ENCODE assay signal across 36 cellular contexts in genomic region chr11:16266021-16266420, GRCh38.
DNase-seq lines count a peak whose midpoint lies in the region; ATAC-seq, FAIRE-seq and TF ChIP-seq lines count a peak whose summit lies in the region.
"Had no signal": no experiment of that assay in that cellular context is flagged by ENCODE, and none has a peak within 500 bp of the region (broad histone marks: within the 10 kb centered on the region; RNA-seq: fewer than 3 reads in every experiment).

No MANE protein-coding gene starts in this region.

- H3K27me3 Mint-ChIP-seq in glutamatergic neuron (ENCODE audit: unreplicated experiment), result no peaks in the 10 kb centered on the region
- H3K27me3 Mint-ChIP-seq: B cell; CD4-positive, alpha-beta memory T cell; CD4-positive, alpha-beta T cell; CD4-positive, CD25-positive, alpha-beta regulatory T cell; CD8-positive, alpha-beta memory T cell had no signal

- TF ChIP-seq POLR2A in HepG2 (IDR thresholded peaks at IDR 0.05; ENCODE audit: insufficient read depth in 1 of 2, low read depth in 2 of 2, low read length in 2 of 2) (no peak), right lobe of liver (IDR thresholded peaks at IDR 0.05) (no peak), IMR-90 (IDR thresholded peaks at IDR 0.05; ENCODE audit: low read depth, low read length) (no peak), K562 (conservative IDR thresholded peaks at IDR 0.05) (no peak)

- no peak overlapping the region for H4K5ac ChIP-seq in IMR-90 (ENCODE audit: low read depth, low read length)

- H3K18ac ChIP-seq in IMR-90 (ENCODE audit: low read depth, low read length), result no peak overlapping the region

- FAIRE-seq in HepG2 (lab: Jason Lieb, UNC) (no peak), K562 (lab: Jason Lieb, UNC) (no peak), islet of Langerhans (lab: Jason Lieb, UNC) (peak; percentile 88)
- FAIRE-seq: A549, D721Med had no signal

- H3K4me3 Mint-ChIP-seq in glutamatergic neuron (ENCODE audit: unreplicated experiment), result no peak overlapping the region
- H3K4me3 Mint-ChIP-seq: B cell; CD14-positive monocyte; CD4-positive, alpha-beta memory T cell; CD4-positive, alpha-beta T cell; CD4-positive, CD25-positive, alpha-beta regulatory T cell; CD8-positive, alpha-beta memory T cell; CD8-positive, alpha-beta T cell had no signal

- no peak overlapping the region for H2BK15ac ChIP-seq in IMR-90 (ENCODE audit: low read depth, low read length)

- H2AFZ ChIP-seq in HepG2 (ENCODE audit: low read length) (no peak overlapping the region), IMR-90 (replicated peaks; ENCODE audit: low read length, poor library complexity) (no peak overlapping the region), K562 (ENCODE audit: low read depth, low read length) (no peak overlapping the region)

- no peak overlapping the region for H2BK20ac ChIP-seq in IMR-90 (ENCODE audit: low read depth, low read length)

- no peak for TF ChIP-seq RAD21 in HepG2 (CRISPR knock-in tag; IDR thresholded peaks at IDR 0.05)
- TF ChIP-seq RAD21 in IMR-90 (IDR thresholded peaks at IDR 0.05; ENCODE audit: low read length), result no peak
- no peak for TF ChIP-seq RAD21 in K562 (CRISPR knock-in tag; conservative IDR thresholded peaks at IDR 0.05 in 1 of 2, IDR thresholded peaks at IDR 0.05 in 1 of 2)

- no peak overlapping the region for H3K27ac Mint-ChIP-seq in glutamatergic neuron (ENCODE audit: unreplicated experiment)
- H3K27ac Mint-ChIP-seq: B cell; CD14-positive monocyte; CD4-positive, alpha-beta memory T cell; CD4-positive, alpha-beta T cell; CD4-positive, CD25-positive, alpha-beta regulatory T cell; CD8-positive, alpha-beta memory T cell; CD8-positive, alpha-beta T cell had no signal

- no peak overlapping the region for H3K23ac ChIP-seq in IMR-90 (ENCODE audit: low read depth, low read length)

- H3K9me3 ChIP-seq in HepG2 (ENCODE audit: low read length) (no peaks in the 10 kb centered on the region), right lobe of liver (no peaks in the 10 kb centered on the region), IMR-90 (ENCODE audit: control insufficient read depth, insufficient read depth, low read length) (no peaks in the 10 kb centered on the region), K562 (replicated peaks; ENCODE audit: control insufficient read depth, insufficient read depth, low read depth, low read length) (no peaks in the 10 kb centered on the region; the same call in 1 of the 2 replicates)
- H3K9me3 ChIP-seq: A549; BE2C; BLaER1; BLaER1 treated with 17β-estradiol and CSF1 and Interleukin-3, amounts not matched to agents 10 nM and 100 nM; Caco-2 had no signal

- H3K4me2 ChIP-seq in HepG2 (ENCODE audit: low read depth, low read length) (no peak overlapping the region), IMR-90 (ENCODE audit: low read depth, low read length) (no peak overlapping the region), K562 (ENCODE audit: insufficient read depth, low read length) (no peak overlapping the region)
- H3K4me2 ChIP-seq: A549; BLaER1; BLaER1 treated with 17β-estradiol and CSF1 and Interleukin-3, amounts not matched to agents 10 nM and 100 nM had no signal

- H3K79me1 ChIP-seq in IMR-90 (ENCODE audit: low read depth in 1 of 2, low read length in 2 of 2), result no peaks in the 10 kb centered on the region

- CTCF ChIA-PET in HepG2 (lab: Yijun Ruan, JAX; ENCODE audit: low intra/inter-chr PET ratio, low total read pairs), result no interaction called here
- CTCF ChIA-PET in IMR-90 (lab: Yijun Ruan, JAX), result no interaction called here
- CTCF ChIA-PET in K562 (lab: Yijun Ruan, JAX; ENCODE audit: low intra/inter-chr PET ratio), result no interaction called here

- H3K4me1 ChIP-seq in HepG2 (ENCODE audit: insufficient read depth, low read length), result peaks cover 25% of the 10 kb centered on the region
- peaks cover 0 to 15% (median 6%) of the 10 kb centered on the region in 4 donors for H3K4me1 ChIP-seq in right lobe of liver
- H3K4me1 ChIP-seq in IMR-90 (ENCODE audit: control insufficient read depth, insufficient read depth, low read length), result no peaks in the 10 kb centered on the region
- H3K4me1 ChIP-seq in K562 (replicated peaks in 1 of 2; ENCODE audit: control insufficient read depth in 2 of 2, insufficient read depth in 2 of 2, low read length in 2 of 2), result no peaks in the 10 kb centered on the region
- H3K4me1 ChIP-seq: BE2C; BLaER1; BLaER1 treated with 17β-estradiol and CSF1 and Interleukin-3, amounts not matched to agents 10 nM and 100 nM had no signal

- no peak overlapping the region for H4K8ac ChIP-seq in IMR-90 (ENCODE audit: low read depth in 2 of 2, low read length in 2 of 2)

- in situ Hi-C loops in HepG2 (cut with HindIII; ENCODE audit: extremely low pct_ligation_motif_present, low pct_unique_long_range_greater_than_20kb) (no loop called here), IMR-90 (cut with MboI; ENCODE audit: low sequenced_read_pairs) (no loop called here), K562 (cut with MboI) (no loop called here)

- H3K9me1 ChIP-seq in IMR-90 (ENCODE audit: insufficient read depth, low read length) (no peaks in the 10 kb centered on the region), K562 (ENCODE audit: control insufficient read depth, insufficient read depth, low read length) (no peaks in the 10 kb centered on the region)

- no peak overlapping the region for H2BK5ac ChIP-seq in IMR-90 (ENCODE audit: low read depth, low read length, poor library complexity, severe bottlenecking)

- H3K56ac ChIP-seq in IMR-90 (ENCODE audit: extremely low read depth, insufficient read depth, low read length), result no peak overlapping the region

- no peaks in the 10 kb centered on the region for H3K36me3 Mint-ChIP-seq in glutamatergic neuron (ENCODE audit: unreplicated experiment)
- H3K36me3 Mint-ChIP-seq: CD14-positive monocyte; CD4-positive, alpha-beta memory T cell; CD4-positive, CD25-positive, alpha-beta regulatory T cell; CD8-positive, alpha-beta memory T cell; CD8-positive, alpha-beta T cell had no signal

- no peak overlapping the region for H3K14ac ChIP-seq in IMR-90 (replicated peaks; ENCODE audit: low read depth, low read length)

- H3K27ac ChIP-seq in HepG2 (ENCODE audit: extremely low read length, insufficient read depth, low read length) (no peak overlapping the region), right lobe of liver (no peak overlapping the region), IMR-90 (ENCODE audit: insufficient read depth, low read length) (no peak overlapping the region), K562 (ENCODE audit: extremely low read depth, low read depth, low read length) (no peak overlapping the region)
- H3K27ac ChIP-seq: 22Rv1; A549; BLaER1; BLaER1 treated with 17β-estradiol and CSF1 and Interleukin-3, amounts not matched to agents 10 nM and 100 nM; C4-2B had no signal

- no peak for DNase-seq in HepG2 (ENCODE audit: low spot score)
- DNase-seq in right lobe of liver, result no peak
- DNase-seq in IMR-90, result no peak
- no peak for DNase-seq in K562 (ENCODE audit: extremely low read depth in 1 of 4, low spot score in 3 of 4)
- DNase-seq in glutamatergic neuron, result no peak
- DNase-seq: 8988T; ACHN; AML-193; BE2C; C1 segment of cervical spinal cord; Caco-2; Calu3; CD4-positive, alpha-beta memory T cell; CD4-positive, alpha-beta T cell; CD4-positive, CD25-positive, alpha-beta regulatory T cell; CD8-positive, alpha-beta memory T cell; CD8-positive, alpha-beta T cell; COR-L47; DMS 273 treated with DMSO at 0.1 percent for 48 hours; DMS153; DMS53; DMS79; DMS79 treated with DMSO at 0.1 percent for 48 hours; DND-41; EL had no signal

- H3K79me2 ChIP-seq in HepG2 (ENCODE audit: insufficient read depth, low read length) (no peaks in the 10 kb centered on the region), K562 (ENCODE audit: control insufficient read depth, insufficient read depth, low read length) (no peaks in the 10 kb centered on the region)

- H3K4ac ChIP-seq in IMR-90 (ENCODE audit: low read depth, low read length), result no peak overlapping the region

- H4K20me1 ChIP-seq in HepG2 (ENCODE audit: insufficient read depth, low read length), result no peaks in the 10 kb centered on the region
- H4K20me1 ChIP-seq in IMR-90 (ENCODE audit: insufficient read depth, low read length), result no peaks in the 10 kb centered on the region
- no peaks in the 10 kb centered on the region for H4K20me1 ChIP-seq in K562 (replicated peaks; ENCODE audit: control insufficient read depth, insufficient read depth, low read length)
- H4K20me1 ChIP-seq: BLaER1; BLaER1 treated with 17β-estradiol and CSF1 and Interleukin-3, amounts not matched to agents 10 nM and 100 nM had no signal

- no peaks in the 10 kb centered on the region for H3K4me1 Mint-ChIP-seq in glutamatergic neuron (ENCODE audit: low read depth, unreplicated experiment)
- H3K4me1 Mint-ChIP-seq: B cell; CD14-positive monocyte; CD4-positive, alpha-beta memory T cell; CD4-positive, CD25-positive, alpha-beta regulatory T cell; CD8-positive, alpha-beta memory T cell had no signal

- ATAC-seq in HepG2, result no peak
- no peak for ATAC-seq in right lobe of liver
- ATAC-seq in IMR-90 (ENCODE audit: low read depth), result no peak
- no peak for ATAC-seq in K562
- no peak for ATAC-seq in GM21423 (IDR thresholded peaks at IDR 0.05; ENCODE audit: unreplicated experiment)
- ATAC-seq in GM19328 (IDR thresholded peaks at IDR 0.05; ENCODE audit: unreplicated experiment), result no peak
- ATAC-seq: A549; CD8-positive, alpha-beta T cell had no signal

- TF ChIP-seq EP300 in HepG2 (IDR thresholded peaks at IDR 0.05; ENCODE audit: low read depth in 2 of 2, low read length in 2 of 2), result no peak
- no peak for TF ChIP-seq EP300 in HepG2 (CRISPR knock-in tag; IDR thresholded peaks at IDR 0.05; ENCODE audit: borderline replicate concordance)
- TF ChIP-seq EP300 in K562 (IDR thresholded peaks at IDR 0.05; ENCODE audit: low read length), result no peak

- no peak overlapping the region for H2AK9ac ChIP-seq in IMR-90 (replicated peaks; ENCODE audit: low read depth, low read length, poor library complexity)

- H3K36me3 ChIP-seq in HepG2 (replicated peaks in 1 of 2; ENCODE audit: control insufficient read depth in 1 of 2, insufficient read depth in 2 of 2, low read length in 2 of 2), result no peaks in the 10 kb centered on the region
- no peaks in the 10 kb centered on the region for H3K36me3 ChIP-seq in right lobe of liver
- H3K36me3 ChIP-seq in IMR-90 (ENCODE audit: control insufficient read depth, insufficient read depth, low read length), result no peaks in the 10 kb centered on the region
- H3K36me3 ChIP-seq in K562 (ENCODE audit: control insufficient read depth, insufficient read depth, low read length), result no peaks in the 10 kb centered on the region
- H3K36me3 ChIP-seq: BE2C; BLaER1; BLaER1 treated with 17β-estradiol and CSF1 and Interleukin-3, amounts not matched to agents 10 nM and 100 nM had no signal

- H3K4me3 ChIP-seq in HepG2 (replicated peaks in 1 of 3; ENCODE audit: insufficient read depth in 1 of 3, low read depth in 2 of 3, low read length in 3 of 3) (no peak overlapping the region), right lobe of liver (no peak overlapping the region), IMR-90 (ENCODE audit: insufficient read depth, low read depth, low read length) (no peak overlapping the region), K562 (no peak overlapping the region)
- H3K4me3 ChIP-seq: A549; BLaER1; BLaER1 treated with 17β-estradiol and CSF1 and Interleukin-3, amounts not matched to agents 10 nM and 100 nM had no signal

- intact Hi-C loops in HepG2 (cut with micrococcal nuclease; ENCODE audit: unreplicated experiment), result no loop called here
- intact Hi-C loops in right lobe of liver (cut with DNase I), result no loop called here
- intact Hi-C loops in IMR-90 (cut with micrococcal nuclease), result no loop called here
- intact Hi-C loops in K562 (cut with micrococcal nuclease), result no loop called here

- no peak overlapping the region for H3K9ac ChIP-seq in HepG2 (ENCODE audit: insufficient read depth, low read depth, low read length)
- H3K9ac ChIP-seq in IMR-90 (ENCODE audit: low read depth, low read length), result no peak overlapping the region
- H3K9ac ChIP-seq in K562 (ENCODE audit: insufficient read depth in 1 of 2, low read depth in 2 of 2, low read length in 2 of 2), result no peak overlapping the region
- H3K9ac ChIP-seq: BLaER1; BLaER1 treated with 17β-estradiol and CSF1 and Interleukin-3, amounts not matched to agents 10 nM and 100 nM had no signal

- H2AK5ac ChIP-seq in IMR-90 (ENCODE audit: low read depth, low read length), result no peak overlapping the region

- dilution Hi-C loops in IMR-90 (cut with HindIII; ENCODE audit: low sequenced_read_pairs, unreplicated experiment), result no loop called here

- POLR2A ChIA-PET in HepG2 (lab: Yijun Ruan, JAX) (no interaction called here), IMR-90 (lab: Charles Lee; ENCODE audit: unreplicated experiment) (no interaction called here), K562 (lab: Yijun Ruan, JAX) (no interaction called here)

- H2BK120ac ChIP-seq in IMR-90 (ENCODE audit: low read depth, low read length), result no peak overlapping the region

- no peak for TF ChIP-seq CTCF in HepG2 (CRISPR knock-in tag; IDR thresholded peaks at IDR 0.05)
- TF ChIP-seq CTCF in right lobe of liver (IDR thresholded peaks at IDR 0.05), result no peak
- no peak for TF ChIP-seq CTCF in IMR-90 (conservative IDR thresholded peaks at IDR 0.05; ENCODE audit: low read depth, low read length)
- TF ChIP-seq CTCF in K562 (IDR thresholded peaks at IDR 0.05 in 2 of 3, conservative IDR thresholded peaks at IDR 0.05 in 1 of 3; ENCODE audit: insufficient read depth in 2 of 3, low read depth in 1 of 3, low read length in 3 of 3), result no peak
- TF ChIP-seq CTCF in glutamatergic neuron (IDR thresholded peaks at IDR 0.05; ENCODE audit: partially characterized antibody, unreplicated experiment), result no peak

- BruUV-seq in HepG2 (replicated peaks; lab: Mats Ljungman, UMichigan) (no TSS peak), IMR-90 (replicated peaks; lab: Mats Ljungman, UMichigan) (no TSS peak), K562 (replicated peaks; lab: Mats Ljungman, UMichigan) (no TSS peak)

- H4K91ac ChIP-seq in IMR-90 (ENCODE audit: insufficient read depth, low read depth, low read length), result no peak overlapping the region

- H3K27me3 ChIP-seq in HepG2 (ENCODE audit: control insufficient read depth in 1 of 2, insufficient read depth in 2 of 2, low read length in 2 of 2) (no peaks in the 10 kb centered on the region), right lobe of liver (no peaks in the 10 kb centered on the region), IMR-90 (ENCODE audit: control insufficient read depth, insufficient read depth, low read length) (no peaks in the 10 kb centered on the region), K562 (ENCODE audit: control insufficient read depth in 2 of 2, insufficient read depth in 2 of 2, low read length in 2 of 2) (no peaks in the 10 kb centered on the region)
- H3K27me3 ChIP-seq: BE2C; BLaER1; BLaER1 treated with 17β-estradiol and CSF1 and Interleukin-3, amounts not matched to agents 10 nM and 100 nM had no signal

- no peaks in the 10 kb centered on the region for H3K9me3 Mint-ChIP-seq in glutamatergic neuron (ENCODE audit: unreplicated experiment)

Comparison
In these comparisons a context has a peak if more than half of its experiments do, and no peak if none do; other contexts are left out.
1. Of the 241 proteins assayed by ChIP-seq in both HepG2 and K562: peak only in HepG2: none; only in K562: CEBPB; in both: none; in neither: 239; mixed calls (peak in some experiments, not most) for 1.